8 cellular contexts compared by ENCODE assay signal in the genomic region with DNA sequence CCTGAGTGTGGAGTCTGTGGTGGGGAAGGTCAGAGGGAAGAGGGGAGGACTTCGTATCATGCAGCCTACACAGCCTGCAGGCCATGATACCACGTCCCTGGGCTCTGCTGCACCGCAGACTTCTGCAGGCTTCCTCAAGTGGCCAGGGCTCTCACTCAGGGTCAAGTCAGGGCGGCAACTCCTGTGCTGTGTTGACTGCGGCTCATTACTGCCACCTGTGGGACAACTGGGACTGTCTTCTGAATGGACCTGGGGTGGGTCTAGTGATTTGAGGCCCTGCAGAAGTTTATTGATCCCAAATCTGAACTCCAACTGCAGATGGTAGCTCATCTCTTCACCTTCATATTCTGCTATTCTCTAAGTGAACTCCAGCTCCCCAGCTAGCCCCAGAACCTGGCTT.
DNase-seq lines count a peak whose midpoint lies in the region; ATAC-seq and TF ChIP-seq lines count a peak whose summit lies in the region.

No MANE protein-coding gene starts in this region.

- whole genome bisulfite sequencing in hepatocyte (ENCODE audit: low lambda C conversion rate, missing lambda C conversion rate): 72% methylated on average over 5 of the region's 5 CpGs

- no peak overlapping the region for H3K4me2 ChIP-seq in hepatocyte

- no peaks in the 10 kb centered on the region for H3K9me3 ChIP-seq in hepatocyte (ENCODE audit: low read depth)

- no peak overlapping the region for H3K4me3 ChIP-seq in hepatocyte

- no peak overlapping the region for H2AFZ ChIP-seq in hepatocyte

- H4K20me1 ChIP-seq in hepatocyte (ENCODE audit: insufficient read depth, poor library complexity, severe bottlenecking): no peaks in the 10 kb centered on the region

- no peak overlapping the region for H3K27ac ChIP-seq in hepatocyte

- peak; percentile 63 for DNase-seq in GM10248 (ENCODE audit: extremely low spot score)
- peak; percentile 18 for DNase-seq in activated T-cell treated with anti-CD3 and anti-CD28 coated beads for 4 hours
- peak; percentile 28 for DNase-seq in hepatocyte (ENCODE audit: low spot score)
- DNase-seq in stimulated activated CD8-positive, alpha-beta memory T cell treated with anti-CD3 and anti-CD28 coated beads, Interleukin-4, amount 100 ng/mL, for 24 hours (ENCODE audit: low read depth): peak; percentile 33
- DNase-seq in superior temporal gyrus (ENCODE audit: extremely low spot score): no peak
- no peak for DNase-seq in NCI-H187 treated with DMSO at 0.1 percent for 48 hours (lab: John Stamatoyannopoulos, UW)

- CTCF ChIA-PET in GM10248 (lab: Yijun Ruan, JAX): interaction anchor here (0.7 to 4.7 kb wide), 6 partner anchors 8 to 181 kb away, joined by 3 to 32 read pairs (median 4); no protein-coding TSS in a partner anchor

- peak; percentile 58 for ATAC-seq in GM21576 (IDR thresholded peaks at IDR 0.05; ENCODE audit: unreplicated experiment)

- H3K9me2 ChIP-seq in hepatocyte (replicated peaks; ENCODE audit: insufficient read depth): no peaks in the 10 kb centered on the region

- H3K4me1 ChIP-seq in hepatocyte (ENCODE audit: insufficient read depth): peaks cover 5% of the 10 kb centered on the region

- POLR2A ChIA-PET in GM10248 (lab: Yijun Ruan, JAX): no interaction called here

- no peaks in the 10 kb centered on the region for H3K79me2 ChIP-seq in hepatocyte

- TF ChIP-seq CTCF in GM10248 (IDR thresholded peaks at IDR 0.05; ENCODE audit: control extremely low read depth, extremely low read depth, low read depth, missing control alignments) (peak; percentile 54), LNCAP (IDR thresholded peaks at IDR 0.05) (peak; percentile 21; the same call in 1 of the 2 replicates), hepatocyte (IDR thresholded peaks at IDR 0.05; ENCODE audit: poor library complexity) (peak; percentile 21)

- no peaks in the 10 kb centered on the region for H3K27me3 ChIP-seq in hepatocyte

- H3K36me3 ChIP-seq in hepatocyte (replicated peaks; ENCODE audit: insufficient read depth, low read depth): no peaks in the 10 kb centered on the region

Comparison
In these comparisons a context has a peak if more than half of its experiments do, and no peak if none do; other contexts are left out.
1. DNase-seq: peak in GM10248 (single experiment), activated T-cell treated with anti-CD3 and anti-CD28 coated beads for 4 hours (single experiment), hepatocyte (single experiment) and stimulated activated CD8-positive, alpha-beta memory T cell treated with anti-CD3 and anti-CD28 coated beads, Interleukin-4, amount 100 ng/mL, for 24 hours (single experiment); none in superior temporal gyrus (single experiment) and NCI-H187 treated with DMSO at 0.1 percent for 48 hours (single experiment).
2. Peak in every context shown above with its lines, with median percentiles within 50 percentile points of each other: CTCF ChIP-seq.